ENCODE assay signal across 9 cellular contexts in genomic region chr12:111410229-111411186, GRCh38. TPM values are rescaled to one million over a fixed set of nuclear protein-coding genes. Genes with fewer than 3 reads are reported as not detected.
DNase-seq lines count a peak whose midpoint lies in the region; ATAC-seq, FAIRE-seq and TF ChIP-seq lines count a peak whose summit lies in the region.
"Had no signal": no experiment of that assay in that cellular context is flagged by ENCODE, and none has a peak within 500 bp of the region (broad histone marks: within the 10 kb centered on the region; RNA-seq: fewer than 3 reads in every experiment).

No MANE protein-coding gene starts in this region.

- H3K9me3 Mint-ChIP-seq in stimulated activated naive CD8-positive, alpha-beta T cell treated with anti-CD3 and anti-CD28 coated beads, Interleukin-15, Interleukin-2, amounts not matched to agents 100 ng/mL and 50 ng/mL, for 24 hours = no peaks in the 10 kb centered on the region

- TF ChIP-seq RAD21 in GM12878 (IDR thresholded peaks at IDR 0.05; ENCODE audit: insufficient read depth, low read depth, low read length) = no peak

- peaks cover 38% of the 10 kb centered on the region for H3K36me3 Mint-ChIP-seq in stimulated activated naive CD8-positive, alpha-beta T cell treated with anti-CD3 and anti-CD28 coated beads, Interleukin-15, Interleukin-2, amounts not matched to agents 100 ng/mL and 50 ng/mL, for 24 hours (ENCODE audit: low read depth)

- peak overlapping the region; percentile 96 for H3K4me2 ChIP-seq in GM12878 (ENCODE audit: control insufficient read depth, insufficient read depth)

- no peaks in the 10 kb centered on the region for H3K27me3 Mint-ChIP-seq in stimulated activated naive CD8-positive, alpha-beta T cell treated with anti-CD3 and anti-CD28 coated beads, Interleukin-15, Interleukin-2, amounts not matched to agents 100 ng/mL and 50 ng/mL, for 24 hours

- SMC1A ChIA-PET in GM12878 (lab: Charles Lee; ENCODE audit: uncharacterized antibody, unreplicated experiment) = interaction anchor here (1.3 to 22.6 kb wide), 7 partner anchors 7 to 46 kb away, joined by 4 to 605 read pairs (median 40); no protein-coding TSS in a partner anchor

- H3K27ac ChIP-seq in GM12878 (ENCODE audit: control insufficient read depth, insufficient read depth) = peak overlapping the region; percentile 91
- peak overlapping the region; percentile 79 for H3K27ac ChIP-seq in mesodermal cell (ENCODE audit: low read depth, low read length, severe bottlenecking)

- peaks cover 49% of the 10 kb centered on the region for H3K4me1 ChIP-seq in GM12878 (ENCODE audit: control insufficient read depth, insufficient read depth, low read length)
- peaks cover 68% of the 10 kb centered on the region for H3K4me1 ChIP-seq in mesodermal cell (ENCODE audit: control insufficient read depth, insufficient read depth, low read length, poor library complexity, severe bottlenecking)

- TF ChIP-seq POLR2A in GM12878 (IDR thresholded peaks at IDR 0.05; ENCODE audit: low read depth, low read length) = no peak

- peaks cover 18% of the 10 kb centered on the region for H4K20me1 ChIP-seq in GM12878 (ENCODE audit: control insufficient read depth, insufficient read depth)

- DNase-seq in stimulated activated naive CD8-positive, alpha-beta T cell treated with anti-CD3 and anti-CD28 coated beads, Interleukin-15, Interleukin-2, amounts not matched to agents 100 U/mL and 50 U/mL, for 24 hours = no peak
- DNase-seq in GM12878 (ENCODE audit: low read depth, low spot score) = no peak
- DNase-seq in GM19240 (ENCODE audit: insufficient read length, low spot score) = no peak
- DNase-seq in NCI-H526 treated with DMSO at 0.1 percent for 48 hours (lab: John Stamatoyannopoulos, UW) = no peak
- DNase-seq in activated gamma-delta T cell (lab: John Stamatoyannopoulos, UW) = no peak

- TF ChIP-seq CTCF in GM12878 (IDR thresholded peaks at IDR 0.05 in 2 of 3, conservative IDR thresholded peaks at IDR 0.05 in 1 of 3; ENCODE audit: control insufficient read depth in 2 of 3, extremely low read depth in 1 of 3, insufficient read depth in 1 of 3, low read depth in 3 of 3, low read length in 3 of 3) = no peak

- H3K79me2 ChIP-seq in GM12878 (ENCODE audit: control insufficient read depth, insufficient read depth, low read length) = peaks cover 95% of the 10 kb centered on the region

- no peak overlapping the region for H2AFZ ChIP-seq in GM12878 (ENCODE audit: control insufficient read depth, low read depth, low read length)

- H3K4me3 Mint-ChIP-seq in stimulated activated naive CD8-positive, alpha-beta T cell treated with anti-CD3 and anti-CD28 coated beads, Interleukin-15, Interleukin-2, amounts not matched to agents 100 ng/mL and 50 ng/mL, for 24 hours = peak overlapping the region; percentile 92

- RAD21 ChIA-PET in GM12878 (lab: Charles Lee; ENCODE audit: unreplicated experiment) = interaction anchor here (3.0 to 19.6 kb wide), 4 partner anchors 13 to 34 kb away, joined by 22 to 804 read pairs (median 38); no protein-coding TSS in a partner anchor

- peak; percentile 54 for FAIRE-seq in GM12878 (lab: Jason Lieb, UNC)
- FAIRE-seq: bronchial epithelial cell had no signal

- H3K36me3 ChIP-seq in GM12878 (ENCODE audit: control insufficient read depth in 2 of 2, insufficient read depth in 2 of 2, low read length in 1 of 2) (peaks cover 2 to 14% of the 10 kb centered on the region in 2 experiments), mesodermal cell (ENCODE audit: control insufficient read depth, insufficient read depth, low read length) (peaks cover 11% of the 10 kb centered on the region)

- peaks cover 76% of the 10 kb centered on the region for H3K4me1 Mint-ChIP-seq in stimulated activated naive CD8-positive, alpha-beta T cell treated with anti-CD3 and anti-CD28 coated beads, Interleukin-15, Interleukin-2, amounts not matched to agents 100 ng/mL and 50 ng/mL, for 24 hours (ENCODE audit: low read depth)

- intact Hi-C loops in GM12878 (cut with micrococcal nuclease; ENCODE audit: unreplicated experiment) = no loop called here

- no peak for TF ChIP-seq EP300 in GM12878 (IDR thresholded peaks at IDR 0.05; ENCODE audit: borderline replicate concordance in 1 of 2, control insufficient read depth in 1 of 2, low read depth in 2 of 2, low read length in 2 of 2)

- peak overlapping the region; percentile 85 for H3K27ac Mint-ChIP-seq in stimulated activated naive CD8-positive, alpha-beta T cell treated with anti-CD3 and anti-CD28 coated beads, Interleukin-15, Interleukin-2, amounts not matched to agents 100 ng/mL and 50 ng/mL, for 24 hours

- BruUV-seq in GM12878 (replicated peaks; lab: Mats Ljungman, UMichigan) = no TSS peak

- POLR2A ChIA-PET in GM12878 (lab: Charles Lee) = interaction anchor here (0.6 to 13.2 kb wide), 7 partner anchors 9 to 638 kb away, joined by 3 to 188 read pairs (median 5); no protein-coding TSS in a partner anchor

- CTCF ChIA-PET in GM12878 (lab: Yijun Ruan, JAX) = interaction anchor here (3.3 to 27.0 kb wide), 5 partner anchors 13 to 40 kb away, joined by 23 to 1117 read pairs (median 29); no protein-coding TSS in a partner anchor

- H3K4me3 ChIP-seq in GM12878 (peak overlapping the region; percentile 96), mesodermal cell (ENCODE audit: extremely low read depth, insufficient read depth, low read length, poor library complexity, severe bottlenecking) (no peak overlapping the region)

- H3K27me3 ChIP-seq in GM12878 (replicated peaks in 1 of 2; ENCODE audit: control insufficient read depth in 2 of 2, insufficient read depth in 2 of 2, low read length in 1 of 2) = no peaks in the 10 kb centered on the region

- in situ Hi-C loops in GM12878 (cut with MboI) = no loop called here

- H3K9ac ChIP-seq in GM12878 (ENCODE audit: control insufficient read depth, insufficient read depth, low read length) = peak overlapping the region; percentile 95

- no peak for ATAC-seq in stimulated activated naive CD8-positive, alpha-beta T cell treated with anti-CD3 and anti-CD28 coated beads, Interleukin-15, Interleukin-2, amounts not matched to agents 100 U/mL and 50 U/mL, for 24 hours
- ATAC-seq in GM12878 = no peak
- ATAC-seq in HG03469 (IDR thresholded peaks at IDR 0.05; ENCODE audit: unreplicated experiment) = no peak

- no peaks in the 10 kb centered on the region for H3K9me3 ChIP-seq in GM12878 (replicated peaks; ENCODE audit: control insufficient read depth, insufficient read depth, low read length)
- H3K9me3 ChIP-seq in mesodermal cell (ENCODE audit: control insufficient read depth, low read length) = no peaks in the 10 kb centered on the region

- WGBS in GM12878 (ENCODE audit: insufficient coverage, insufficient replicate concordance, low lambda C conversion rate, missing lambda C conversion rate) = 22% methylated on average over 16 of the region's 16 CpGs
- WGBS in mesodermal cell (ENCODE audit: insufficient coverage in 2 of 2), 2 experiments = 73 to 74% methylated on average over 11 to 13 of the region's 16 CpGs

TF ChIP-seq in GM12878, 131 proteins besides CTCF, POLR2A, EP300 and RAD21 (continues in another document):
- TF ChIP-seq RBBP5 (conservative IDR thresholded peaks at IDR 0.05) (no peak), CBX5 (IDR thresholded peaks at IDR 0.05; ENCODE audit: low read depth) (no peak), SPI1 (IDR thresholded peaks at IDR 0.05; ENCODE audit: borderline replicate concordance, insufficient read depth, low read depth, low read length) (peak; percentile 19; the same call in 1 of the 2 replicates), HCFC1 (IDR thresholded peaks at IDR 0.05; ENCODE audit: low read length) (no peak), BACH1 (IDR thresholded peaks at IDR 0.05; ENCODE audit: borderline replicate concordance) (no peak), SMARCA5 (IDR thresholded peaks at IDR 0.05) (peak; percentile 95)

RNA-seq across cellular contexts. Expression of gene SH2B3, which starts 4.8 kb away (rescaled TPM):
- 28.3 and 28.4 TPM in 2 replicates for total RNA-seq in GM12878 (2013; cell fraction: nucleolus; rRNA removed)
- 32.3 and 32.5 TPM in 2 replicates for total RNA-seq in GM12878 (2014; rRNA removed)
- total RNA-seq in GM12878 (2014; rRNA removed; fragmentation: Illumina TruSeq; extraction: Trizol) = 25.3 and 27.6 TPM in 2 replicates
- 43.2 and 46.4 TPM in 2 replicates for total RNA-seq in GM12878 (2021)
- 18.6 TPM for polyA plus RNA-seq in GM12878 (2011; ENCODE audit: low read depth)
- 15.0 and 19.1 TPM in 2 replicates for polyA plus RNA-seq in GM12878 (2011; rRNA removed)
- 19.4 and 21.7 TPM in 2 replicates for polyA plus RNA-seq in GM12878 (2011; cell fraction: cytosol; rRNA removed)
- 18.9 and 27.2 TPM in 2 replicates for polyA plus RNA-seq in GM12878 (2011; cell fraction: nucleus; rRNA removed)
- 18.0 and 25.3 TPM in 2 replicates for polyA plus RNA-seq in GM12878 (2012)
- 35.6 and 38.3 TPM in 2 replicates for polyA plus RNA-seq in GM12878 (2014; fragmentation: Illumina TruSeq; extraction: Trizol)
- polyA plus RNA-seq in GM12878 (2014; fragmentation: Nextera tagmentation; extraction: Ambion mirVana) = 1 to 10 TPM; 5.8 to 8.5 TPM
- polyA plus RNA-seq in GM12878 (2014; rRNA removed) = 28.1 and 31.0 TPM in 2 replicates
- polyA plus RNA-seq in GM12878 (2016; fragmentation: Nextera tagmentation; extraction: Ambion mirVana) = 10 to 100 TPM in 1 of 2 experiments, 1 to 10 TPM in 1; 9.1 to 11.9 TPM
- 15.0 and 18.0 TPM in 2 replicates for polyA minus RNA-seq in GM12878 (2011; rRNA and poly(A)+ RNA removed)
- polyA minus RNA-seq in GM12878 (2011; cell fraction: cytosol; rRNA and poly(A)+ RNA removed) = 11.4 and 13.1 TPM in 2 replicates
- polyA minus RNA-seq in GM12878 (2011; cell fraction: nucleus; rRNA and poly(A)+ RNA removed) = 4.8 and 11.5 TPM in 2 replicates
- 25.4 TPM for polyA plus RNA-seq in mesodermal cell (2013, experiment 1 of 2)
- polyA plus RNA-seq in mesodermal cell (2013, experiment 2 of 2) = 21.4 TPM

RNA-seq across cellular contexts. Expression of gene PHETA1, which starts 41.6 kb away (rescaled TPM):
- 1.8 and 3.4 TPM in 2 replicates for total RNA-seq in GM12878 (2013; cell fraction: nucleolus; rRNA removed)
- total RNA-seq in GM12878 (2014; rRNA removed) (0.45 and 0.65 TPM in 2 replicates), GM12878 (2014; rRNA removed; fragmentation: Illumina TruSeq; extraction: Trizol) (0.18 and 0.28 TPM in 2 replicates), GM12878 (2021) (1.3 and 1.4 TPM in 2 replicates)
- polyA plus RNA-seq in GM12878 (2011; ENCODE audit: low read depth) = 0.21 TPM
- polyA plus RNA-seq in GM12878 (2011; rRNA removed) (0.30 and 0.79 TPM in 2 replicates), GM12878 (2014; fragmentation: Illumina TruSeq; extraction: Trizol) (0.29 TPM in 1 of 2 replicates, not detected in the other), GM12878 (2014; fragmentation: Nextera tagmentation; extraction: Ambion mirVana) (under 1 TPM in 1 of 2 experiments, not detected in 1; 0.02 TPM), GM12878 (2014; rRNA removed) (0.51 and 1.4 TPM in 2 replicates), GM12878 (2016; fragmentation: Nextera tagmentation; extraction: Ambion mirVana) (1 to 10 TPM in 1 of 2 experiments, under 1 TPM in 1; 0.59 to 1.1 TPM)
- 1.0 and 1.8 TPM in 2 replicates for polyA plus RNA-seq in GM12878 (2011; cell fraction: cytosol; rRNA removed)
- 2.5 and 3.0 TPM in 2 replicates for polyA plus RNA-seq in GM12878 (2011; cell fraction: nucleus; rRNA removed)
- 1.0 and 1.3 TPM in 2 replicates for polyA plus RNA-seq in GM12878 (2012)
- polyA minus RNA-seq in GM12878 (2011; rRNA and poly(A)+ RNA removed) = 0.51 and 1.3 TPM in 2 replicates
- polyA minus RNA-seq in GM12878 (2011; cell fraction: cytosol; rRNA and poly(A)+ RNA removed) = 0.53 and 0.73 TPM in 2 replicates
- 0.60 and 1.3 TPM in 2 replicates for polyA minus RNA-seq in GM12878 (2011; cell fraction: nucleus; rRNA and poly(A)+ RNA removed)
- 10.8 TPM for polyA plus RNA-seq in mesodermal cell (2013, experiment 1 of 2)
- 6.9 TPM for polyA plus RNA-seq in mesodermal cell (2013, experiment 2 of 2)
